ENCODE assay signal across 11 cellular contexts in genomic region chr9:137221477-137222111, GRCh38. TPM values are rescaled to one million over a fixed set of nuclear protein-coding genes. Genes with fewer than 3 reads are reported as not detected.
A peak's percentile ranks its signal among the peaks of the same experiment; 100 is the strongest.
DNase-seq lines count a peak whose midpoint lies in the region; ATAC-seq and TF ChIP-seq lines count a peak whose summit lies in the region.
"Had no signal": no experiment of that assay in that cellular context is flagged by ENCODE, and none has a peak within 500 bp of the region (broad histone marks: within the 10 kb centered on the region; RNA-seq: fewer than 3 reads in every experiment).

No MANE protein-coding gene starts in this region.

- no peaks in the 10 kb centered on the region for H3K9me3 Mint-ChIP-seq in CD8-positive, alpha-beta T cell
- H3K9me3 Mint-ChIP-seq in stimulated activated effector memory CD8-positive, alpha-beta T cell treated with anti-CD3 and anti-CD28 coated beads, Interleukin-12 subunit alpha, Interleukin-12 subunit beta, amount 100 ng/mL, for 72 hours, result no peaks in the 10 kb centered on the region
- H3K9me3 Mint-ChIP-seq: activated CD4-positive, alpha-beta T cell treated with anti-CD3 and anti-CD28 coated beads, Interleukin-2, amount 10 ng/mL, durations not matched to agents 7 days and 5 days; stimulated activated naive CD8-positive, alpha-beta T cell treated with anti-CD3 and anti-CD28 coated beads, Interleukin-15, Interleukin-2, amounts not matched to agents 100 ng/mL and 50 ng/mL, for 24 hours had no signal

- H3K4me3 Mint-ChIP-seq in CD8-positive, alpha-beta T cell, result peak overlapping the region; percentile 8
- H3K4me3 Mint-ChIP-seq in stimulated activated effector memory CD8-positive, alpha-beta T cell treated with anti-CD3 and anti-CD28 coated beads, Interleukin-12 subunit alpha, Interleukin-12 subunit beta, amount 100 ng/mL, for 72 hours, result no peak overlapping the region

- peak overlapping the region; percentile 93 for H3K18ac ChIP-seq in neuronal stem cell (ENCODE audit: low read length)

- H2BK5ac ChIP-seq in neuronal stem cell (ENCODE audit: low read length), result no peak overlapping the region

- H3K36me3 ChIP-seq in CD8-positive, alpha-beta T cell (ENCODE audit: insufficient read depth, low read length), result no peaks in the 10 kb centered on the region
- H3K36me3 ChIP-seq in HUES6 (ENCODE audit: control insufficient read depth, insufficient read depth, low read length) (peaks cover 7% of the 10 kb centered on the region), neuronal stem cell (replicated peaks in 1 of 2; ENCODE audit: control insufficient read depth in 2 of 2, insufficient read depth in 2 of 2, low read length in 2 of 2) (no peaks in the 10 kb centered on the region)

- no peak for ATAC-seq in CD8-positive, alpha-beta T cell
- ATAC-seq in stimulated activated effector memory CD8-positive, alpha-beta T cell treated with anti-CD3 and anti-CD28 coated beads, Interleukin-12 subunit alpha, Interleukin-12 subunit beta, amount 100 ng/mL, for 72 hours, result no peak
- ATAC-seq in HG03521 (IDR thresholded peaks at IDR 0.05; ENCODE audit: unreplicated experiment) (no peak), HG03378 (IDR thresholded peaks at IDR 0.05; ENCODE audit: unreplicated experiment) (no peak)

- H2AK5ac ChIP-seq in neuronal stem cell (ENCODE audit: low read depth, low read length), result peak overlapping the region; percentile 56

- peak overlapping the region; percentile 89 for H3K4me2 ChIP-seq in neuronal stem cell (ENCODE audit: insufficient read depth, low read length, poor library complexity, severe bottlenecking)

- H3K9me3 ChIP-seq in CD8-positive, alpha-beta T cell (ENCODE audit: low read length), result no peaks in the 10 kb centered on the region
- H3K9me3 ChIP-seq in HUES6 (ENCODE audit: control insufficient read depth, insufficient read depth, low read depth, low read length) (no peaks in the 10 kb centered on the region), neuronal stem cell (replicated peaks in 1 of 2; ENCODE audit: control insufficient read depth in 2 of 2, insufficient read depth in 1 of 2, low read depth in 1 of 2, low read length in 2 of 2) (no peaks in the 10 kb centered on the region)

- H3K27me3 ChIP-seq in CD8-positive, alpha-beta T cell (ENCODE audit: insufficient read depth, low read length), result no peaks in the 10 kb centered on the region
- H3K27me3 ChIP-seq in HUES6 (ENCODE audit: control insufficient read depth, insufficient read depth, low read length) (peaks cover 9% of the 10 kb centered on the region), dorsolateral prefrontal cortex (no peaks in the 10 kb centered on the region), neuronal stem cell (ENCODE audit: control insufficient read depth in 3 of 3, insufficient read depth in 3 of 3, low read depth in 1 of 3, low read length in 3 of 3) (peaks cover 0 to 10% (median 3%) of the 10 kb centered on the region in 3 experiments)

- peak overlapping the region; percentile 98 for H4K8ac ChIP-seq in neuronal stem cell (ENCODE audit: low read depth, low read length)

- H3K27ac Mint-ChIP-seq in CD8-positive, alpha-beta T cell, result no peak overlapping the region
- no peak overlapping the region for H3K27ac Mint-ChIP-seq in stimulated activated effector memory CD8-positive, alpha-beta T cell treated with anti-CD3 and anti-CD28 coated beads, Interleukin-12 subunit alpha, Interleukin-12 subunit beta, amount 100 ng/mL, for 72 hours
- H3K27ac Mint-ChIP-seq: activated CD4-positive, alpha-beta T cell treated with anti-CD3 and anti-CD28 coated beads, Interleukin-2, amount 10 ng/mL, durations not matched to agents 7 days and 5 days; stimulated activated naive CD8-positive, alpha-beta T cell treated with anti-CD3 and anti-CD28 coated beads, Interleukin-15, Interleukin-2, amounts not matched to agents 100 ng/mL and 50 ng/mL, for 24 hours had no signal

- H3K9ac ChIP-seq in HUES6 (ENCODE audit: low read length) (no peak overlapping the region), neuronal stem cell (ENCODE audit: low read depth, low read length, poor library complexity) (peak overlapping the region; percentile 84)

- no peak overlapping the region for H2BK120ac ChIP-seq in neuronal stem cell (ENCODE audit: low read depth, low read length)

- CTCF ChIA-PET in CD8-positive, alpha-beta T cell (lab: Charles Lee), result interaction anchor here (3.0 kb wide), 1 partner anchor 15 kb away, joined by 14 read pairs; no protein-coding TSS in a partner anchor

- H3K4me1 ChIP-seq in CD8-positive, alpha-beta T cell (ENCODE audit: insufficient read depth, low read length), result peaks cover 14% of the 10 kb centered on the region
- H3K4me1 ChIP-seq in HUES6 (ENCODE audit: control insufficient read depth, insufficient read depth, low read length) (peaks cover 28% of the 10 kb centered on the region), neuronal stem cell (ENCODE audit: control insufficient read depth in 2 of 2, insufficient read depth in 1 of 2, low read depth in 1 of 2, low read length in 2 of 2) (peaks cover 11 to 23% of the 10 kb centered on the region in 2 donors)

- no peaks in the 10 kb centered on the region for H3K36me3 Mint-ChIP-seq in CD8-positive, alpha-beta T cell
- H3K36me3 Mint-ChIP-seq in stimulated activated effector memory CD8-positive, alpha-beta T cell treated with anti-CD3 and anti-CD28 coated beads, Interleukin-12 subunit alpha, Interleukin-12 subunit beta, amount 100 ng/mL, for 72 hours, result peaks cover 7% of the 10 kb centered on the region

- H3K79me1 ChIP-seq in neuronal stem cell (ENCODE audit: low read depth, low read length), result peaks cover 12% of the 10 kb centered on the region

- WGBS in neuronal stem cell (ENCODE audit: extremely low coverage in 2 of 2, insufficient read length in 2 of 2, insufficient replicate concordance in 1 of 2), 2 donors, result no CpG with 5 or more reads among the region's 61 CpGs

- peak overlapping the region; percentile 43 for H3K23ac ChIP-seq in neuronal stem cell (ENCODE audit: low read depth, low read length, poor library complexity)

- peak overlapping the region; percentile 49 for H2BK15ac ChIP-seq in neuronal stem cell (ENCODE audit: low read length)

- peaks cover 4% of the 10 kb centered on the region for H3K4me1 Mint-ChIP-seq in CD8-positive, alpha-beta T cell (ENCODE audit: low read depth)
- H3K4me1 Mint-ChIP-seq in stimulated activated effector memory CD8-positive, alpha-beta T cell treated with anti-CD3 and anti-CD28 coated beads, Interleukin-12 subunit alpha, Interleukin-12 subunit beta, amount 100 ng/mL, for 72 hours, result peaks cover 9% of the 10 kb centered on the region

- no peak overlapping the region for H3K14ac ChIP-seq in neuronal stem cell (ENCODE audit: low read length)

- no peak overlapping the region for H4K91ac ChIP-seq in neuronal stem cell (ENCODE audit: low read depth, low read length, poor library complexity)

- no peak overlapping the region for H3K27ac ChIP-seq in CD8-positive, alpha-beta T cell (ENCODE audit: low read depth, low read length)
- H3K27ac ChIP-seq in HUES6 (ENCODE audit: low read depth, low read length) (no peak overlapping the region), dorsolateral prefrontal cortex (peak overlapping the region in 45 of 59 donors; percentile 9 to 83 (median 57)), neuronal stem cell (replicated peaks; ENCODE audit: low read length) (no peak overlapping the region)

- H3K27me3 Mint-ChIP-seq in CD8-positive, alpha-beta T cell (ENCODE audit: low read depth), result no peaks in the 10 kb centered on the region
- H3K27me3 Mint-ChIP-seq: activated CD4-positive, alpha-beta T cell treated with anti-CD3 and anti-CD28 coated beads, Interleukin-2, amount 10 ng/mL, durations not matched to agents 7 days and 5 days; stimulated activated naive CD8-positive, alpha-beta T cell treated with anti-CD3 and anti-CD28 coated beads, Interleukin-15, Interleukin-2, amounts not matched to agents 100 ng/mL and 50 ng/mL, for 24 hours had no signal

- H3K4me3 ChIP-seq in CD8-positive, alpha-beta T cell (ENCODE audit: low read depth, low read length), result no peak overlapping the region
- H3K4me3 ChIP-seq in HUES6 (ENCODE audit: low read depth, low read length), result peak overlapping the region; percentile 60
- H3K4me3 ChIP-seq in dorsolateral prefrontal cortex, result peak overlapping the region; percentile 20 to 88 (median 62)
- peak overlapping the region; percentile 74 to 83 for H3K4me3 ChIP-seq in neuronal stem cell (ENCODE audit: low read length in 2 of 2)

- no peak overlapping the region for H2BK12ac ChIP-seq in neuronal stem cell (ENCODE audit: low read length)

- H2AFZ ChIP-seq in neuronal stem cell (ENCODE audit: low read length), result peak overlapping the region; percentile 71

- POLR2A ChIA-PET in CD8-positive, alpha-beta T cell (lab: Charles Lee), result interaction anchor here (2.4 to 2.5 kb wide), 2 partner anchors 17 to 20 kb away, joined by 8 to 22 read pairs; partner anchors contain the start of gene TPRN

- DNase-seq in CD8-positive, alpha-beta T cell, result no peak
- no peak for DNase-seq in dorsolateral prefrontal cortex
- no peak for DNase-seq in neuronal stem cell (ENCODE audit: low spot score)
- DNase-seq in stimulated activated effector memory CD8-positive, alpha-beta T cell treated with anti-CD3 and anti-CD28 coated beads, Interleukin-12 subunit alpha, Interleukin-12 subunit beta, amount 100 ng/mL, for 72 hours (ENCODE audit: low spot score in 2 of 2), result no peak
- no peak for DNase-seq in superior temporal gyrus (ENCODE audit: extremely low spot score)
- DNase-seq: activated CD4-positive, alpha-beta T cell treated with anti-CD3 and anti-CD28 coated beads, Interleukin-2, amount 10 ng/mL, durations not matched to agents 7 days and 5 days had no signal

- intact Hi-C loops in CD8-positive, alpha-beta T cell (cut with DNase I, micrococcal nuclease), result loop anchor here in 1 of 2 experiments (2.0 kb wide), 1 partner anchor 739 kb away; the partner anchor contains the start of gene SEC16A
- intact Hi-C loops in dorsolateral prefrontal cortex (cut with DNase I), result loop anchor here (2.0 kb wide), 2 partner anchors 15 to 19 kb away; partner anchors contain the start of gene TUBB4B (in 1 of the 2)

- no peak overlapping the region for H3K4ac ChIP-seq in neuronal stem cell (ENCODE audit: low read length)

- no peak for TF ChIP-seq CTCF in CD8-positive, alpha-beta T cell (IDR thresholded peaks at IDR 0.05)
- TF ChIP-seq CTCF in dorsolateral prefrontal cortex (IDR thresholded peaks at IDR 0.05 in 54 of 56, conservative IDR thresholded peaks at IDR 0.05 in 2 of 56; ENCODE audit: low read depth in 1 of 56, partially characterized antibody in 56 of 56), result no peak

RNA-seq across cellular contexts. Expression of gene RNF208, which starts 0.4 kb away (rescaled TPM):
- under 1 TPM; 0.31 to 0.49 TPM for total RNA-seq in CD8-positive, alpha-beta T cell
- total RNA-seq in dorsolateral prefrontal cortex, result 100 to 1,000 TPM in 8 of 120 experiments, 10 to 100 TPM in 112; 32.4 to 114 (median 78.0) TPM
- polyA plus RNA-seq in neuronal stem cell (2013, experiment 1 of 2), result 6.4 TPM
- 6.5 TPM for polyA plus RNA-seq in neuronal stem cell (2013, experiment 2 of 2)

RNA-seq across cellular contexts. Expression of gene CYSRT1, which starts 3.4 kb away (rescaled TPM):
- total RNA-seq in CD8-positive, alpha-beta T cell, result under 1 TPM in 1 of 2 experiments, not detected in 1; 0.44 TPM
- total RNA-seq in dorsolateral prefrontal cortex, result 1 to 10 TPM in 46 of 120 experiments, under 1 TPM in 59, not detected in 15; 0.41 to 2.6 (median 0.91) TPM
- polyA plus RNA-seq in neuronal stem cell (2013, experiment 1 of 2), result 0.66 TPM
- polyA plus RNA-seq in neuronal stem cell (2013, experiment 2 of 2), result 0.61 TPM

RNA-seq across cellular contexts. Expression of gene RNF224, which starts 5.7 kb away (rescaled TPM):
- total RNA-seq in CD8-positive, alpha-beta T cell, result not detected
- total RNA-seq in dorsolateral prefrontal cortex, result under 1 TPM in 1 of 120 experiments, not detected in 119; 0.26 TPM
- not detected for polyA plus RNA-seq in neuronal stem cell (2013, experiment 1 of 2)
- polyA plus RNA-seq in neuronal stem cell (2013, experiment 2 of 2), result not detected
- total RNA-seq: NCI-H460 had no signal

RNA-seq across cellular contexts. Expression of gene SLC34A3, which starts 9.1 kb away (rescaled TPM):
- total RNA-seq in CD8-positive, alpha-beta T cell, result not detected
- total RNA-seq in dorsolateral prefrontal cortex, result under 1 TPM in 13 of 120 experiments, not detected in 107; 0.21 to 0.59 (median 0.28) TPM
- not detected for polyA plus RNA-seq in neuronal stem cell (2013, experiment 1 of 2)
- polyA plus RNA-seq in neuronal stem cell (2013, experiment 2 of 2), result not detected
- total RNA-seq: activated CD4-positive, alpha-beta T cell treated with anti-CD3 and anti-CD28 coated beads, Interleukin-2, amount 10 ng/mL, durations not matched to agents 7 days and 5 days; NCI-H460 had no signal

RNA-seq across cellular contexts. Expression of gene NDOR1, which starts 16.1 kb away (rescaled TPM):
- 10 to 100 TPM; 18.6 to 23.1 TPM for total RNA-seq in CD8-positive, alpha-beta T cell
- 10 to 100 TPM; 11.4 to 35.4 (median 19.7) TPM for total RNA-seq in dorsolateral prefrontal cortex
- polyA plus RNA-seq in neuronal stem cell (2013, experiment 1 of 2), result 16.1 TPM
- 15.4 TPM for polyA plus RNA-seq in neuronal stem cell (2013, experiment 2 of 2)

Comparison
In these comparisons a context has a peak if more than half of its experiments do, and no peak if none do; other contexts are left out.
1. H3K27ac ChIP-seq: peak in dorsolateral prefrontal cortex (45 of 59); none in CD8-positive, alpha-beta T cell (single experiment), HUES6 (single experiment) and neuronal stem cell (single experiment).
2. RNA of gene RNF208, which starts 0.4 kb away (total RNA-seq): 32.4 to 114 TPM in dorsolateral prefrontal cortex; 0.31 to 0.49 TPM in CD8-positive, alpha-beta T cell; every median in the first group is over 10 times any median in the second.